8 cellular contexts compared by ENCODE assay signal in genomic region chr12:19440019-19440858, GRCh38.
A peak's percentile ranks its signal among the peaks of the same experiment; 100 is the strongest.
DNase-seq lines count a peak whose midpoint lies in the region; ATAC-seq and TF ChIP-seq lines count a peak whose summit lies in the region.

No MANE protein-coding gene starts in this region.

- TF ChIP-seq POLR2A in GM18505 (IDR thresholded peaks at IDR 0.05; ENCODE audit: borderline replicate concordance, extremely low read depth, insufficient read depth, insufficient read length), result peak; percentile 48

- H3K4me3 ChIP-seq in epithelial cell of esophagus (ENCODE audit: low read length) (peak overlapping the region; percentile 75), mucosa of rectum (ENCODE audit: low read length in 2 of 2) (peak overlapping the region; percentile 95 to 96)

- TF ChIP-seq CTCF in 22Rv1 (IDR thresholded peaks at IDR 0.05), result no peak
- TF ChIP-seq CTCF in epithelial cell of esophagus (IDR thresholded peaks at IDR 0.05; ENCODE audit: insufficient read depth, low read depth, low read length, missing control alignments), result no peak

- peak; percentile 34 for ATAC-seq in GM18505 (IDR thresholded peaks at IDR 0.05; ENCODE audit: unreplicated experiment)
- peak; percentile 29 for ATAC-seq in HG03025 (IDR thresholded peaks at IDR 0.05; ENCODE audit: low FRiP score, unreplicated experiment)

- H3K36me3 ChIP-seq in mucosa of rectum (ENCODE audit: control insufficient read depth in 2 of 2, insufficient read depth in 2 of 2, low read length in 2 of 2), result peaks cover 0 to 2% of the 10 kb centered on the region in 2 donors

- peak; percentile 1 for DNase-seq in NCI-H748 treated with DMSO at 0.1 percent for 48 hours (lab: John Stamatoyannopoulos, UW)
- DNase-seq in activated CD8-positive, alpha-beta memory T cell treated with anti-CD3 and anti-CD28 coated beads, Interleukin-2, amount 50 U/mL, for 48 hours, result peak; percentile 83
- peak; percentile 52 for DNase-seq in epithelial cell of esophagus (ENCODE audit: low read depth)
- DNase-seq in stimulated activated CD8-positive, alpha-beta memory T cell treated with anti-CD3 and anti-CD28 coated beads, Interleukin-4, amount 100 ng/mL, for 24 hours (ENCODE audit: low read depth), result peak; percentile 60

- H3K27ac ChIP-seq in 22Rv1, result peak overlapping the region; percentile 86
- peak overlapping the region; percentile 74 to 85 for H3K27ac ChIP-seq in mucosa of rectum (ENCODE audit: low read depth in 2 of 2, low read length in 2 of 2)

- peaks cover 3 to 8% of the 10 kb centered on the region in 2 donors for H3K4me1 ChIP-seq in mucosa of rectum (ENCODE audit: control insufficient read depth in 2 of 2, insufficient read depth in 2 of 2, low read length in 2 of 2)

- no peaks in the 10 kb centered on the region for H3K9me3 ChIP-seq in mucosa of rectum (ENCODE audit: control insufficient read depth in 2 of 2, low read length in 2 of 2)

- peak overlapping the region; percentile 77 to 91 for H3K9ac ChIP-seq in mucosa of rectum (ENCODE audit: low read depth in 1 of 2, low read length in 2 of 2)

- no peaks in the 10 kb centered on the region for H3K27me3 ChIP-seq in mucosa of rectum (ENCODE audit: control insufficient read depth in 2 of 2, insufficient read depth in 2 of 2, low read length in 2 of 2)

Comparison
In these comparisons a context has a peak if more than half of its experiments do, and no peak if none do; other contexts are left out.
1. Peak in every context shown above with its lines: DNase-seq, ATAC-seq, H3K4me3 ChIP-seq and H3K27ac ChIP-seq.
2. DNase-seq: peak in every context shown above with its lines; median percentile 83 in activated CD8-positive, alpha-beta memory T cell treated with anti-CD3 and anti-CD28 coated beads, Interleukin-2, amount 50 U/mL, for 48 hours; 60 in stimulated activated CD8-positive, alpha-beta memory T cell treated with anti-CD3 and anti-CD28 coated beads, Interleukin-4, amount 100 ng/mL, for 24 hours; 52 in epithelial cell of esophagus; 1 in NCI-H748 treated with DMSO at 0.1 percent for 48 hours.